ENCODE assay signal across 8 cellular contexts in the genomic region with DNA sequence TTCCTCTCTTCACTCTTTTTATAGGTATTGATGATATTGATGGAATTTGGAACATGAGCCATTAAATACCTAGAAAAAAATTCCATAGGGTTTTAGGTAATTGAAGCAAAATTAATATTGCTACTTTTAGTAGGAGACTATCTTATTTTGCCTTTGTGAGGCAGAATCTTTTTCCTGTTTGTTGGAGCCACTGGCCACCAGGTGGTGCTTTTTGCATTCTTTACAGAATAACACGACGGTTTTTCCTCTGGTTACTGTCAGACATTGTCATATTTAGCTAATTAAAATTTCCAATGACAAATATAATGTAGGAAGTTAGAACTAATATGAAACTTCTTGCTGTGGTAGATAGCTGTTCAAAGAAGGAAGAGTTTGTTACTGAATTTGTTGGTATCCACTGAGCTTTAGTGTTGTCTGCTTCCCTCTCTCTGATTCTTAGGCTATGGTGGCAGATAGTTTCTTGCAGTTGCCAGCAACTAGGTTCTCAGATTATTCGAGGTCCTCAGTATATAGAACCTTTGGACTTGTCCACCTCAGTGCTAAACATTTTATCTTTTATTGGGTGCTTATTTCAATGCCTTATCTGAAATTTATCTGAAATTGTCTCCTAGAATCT. TPM values are rescaled to one million over a fixed set of nuclear protein-coding genes. Genes with fewer than 3 reads are reported as not detected.
DNase-seq lines count a peak whose midpoint lies in the region; ATAC-seq lines count a peak whose summit lies in the region.

No MANE protein-coding gene starts in this region.

- H3K4me3 ChIP-seq in CD8-positive, alpha-beta memory T cell (ENCODE audit: low read length): no peak overlapping the region
- H3K4me3 ChIP-seq in Jurkat, Clone E6-1 (ENCODE audit: low read length): no peak overlapping the region

- no peak overlapping the region for H3K27ac ChIP-seq in CD8-positive, alpha-beta memory T cell (ENCODE audit: low read depth, low read length)

- no peaks in the 10 kb centered on the region for H3K9me3 Mint-ChIP-seq in CD8-positive, alpha-beta memory T cell
- H3K9me3 Mint-ChIP-seq in T-cell: no peaks in the 10 kb centered on the region

- peak overlapping the region in 7 of 8 donors; percentile 3 to 61 (median 30) for H3K27ac Mint-ChIP-seq in CD8-positive, alpha-beta memory T cell
- H3K27ac Mint-ChIP-seq in T-cell: peak overlapping the region in 1 of 2 donors; percentile 77

- in situ Hi-C loops in T47D (cut with HindIII; ENCODE audit: low pct_unique_long_range_greater_than_20kb, low sequenced_read_pairs): no loop called here

- CTCF ChIA-PET in CD8-positive, alpha-beta memory T cell (lab: Charles Lee): interaction anchor here (0.8 to 2.4 kb wide), 11 partner anchors 9 to 150 kb away, joined by 3 to 10 read pairs (median 6); a partner anchor contains a TSS
- CTCF ChIA-PET in T-cell (lab: Charles Lee): interaction anchor here (0.6 to 5.1 kb wide), 36 partner anchors 8 to 155 kb away, joined by 3 to 79 read pairs (median 5); a partner anchor contains a TSS

- H3K4me1 ChIP-seq in CD8-positive, alpha-beta memory T cell (ENCODE audit: insufficient read depth, low read length): no peaks in the 10 kb centered on the region

- no peaks in the 10 kb centered on the region for H3K27me3 Mint-ChIP-seq in CD8-positive, alpha-beta memory T cell
- no peaks in the 10 kb centered on the region for H3K27me3 Mint-ChIP-seq in T-cell

- no peaks in the 10 kb centered on the region for H3K9me3 ChIP-seq in CD8-positive, alpha-beta memory T cell (ENCODE audit: low read length)

- peaks cover 4% of the 10 kb centered on the region for H3K36me3 ChIP-seq in CD8-positive, alpha-beta memory T cell (ENCODE audit: insufficient read depth, low read length)

- no peak overlapping the region for H3K4me3 Mint-ChIP-seq in CD8-positive, alpha-beta memory T cell
- H3K4me3 Mint-ChIP-seq in T-cell: no peak overlapping the region

- no peaks in the 10 kb centered on the region for H3K27me3 ChIP-seq in CD8-positive, alpha-beta memory T cell (ENCODE audit: insufficient read depth, low read length, poor library complexity, severe bottlenecking)

- POLR2A ChIA-PET in CD8-positive, alpha-beta memory T cell (lab: Charles Lee): no interaction called here
- POLR2A ChIA-PET in T-cell (lab: Charles Lee): interaction anchor here (0.5 to 1.5 kb wide), 9 partner anchors 9 to 116 kb away, joined by 3 to 9 read pairs (median 5); a partner anchor contains a TSS

- peak; percentile 10 to 58 (median 15) for DNase-seq in CD8-positive, alpha-beta memory T cell
- peak; percentile 27 for DNase-seq in Jurkat, Clone E6-1 (ENCODE audit: low read depth, low spot score)
- DNase-seq in T-cell (peak in 31 of 34 experiments; percentile 2 to 62 (median 41)), T47D (ENCODE audit: low read depth in 1 of 2, low spot score in 1 of 2) (peak; percentile 28 to 68), kidney tubule cell (ENCODE audit: low spot score) (peak; percentile 44), SKM-1 (lab: John Stamatoyannopoulos, UW; ENCODE audit: unreplicated experiment) (no peak)
- DNase-seq in stimulated activated CD8-positive, alpha-beta memory T cell treated with anti-CD3 and anti-CD28 coated beads, Interleukin-15, amount 100 ng/mL, for 1 hour (ENCODE audit: low read depth): peak; percentile 15

- H3K36me3 Mint-ChIP-seq in CD8-positive, alpha-beta memory T cell: peaks cover 0 to 63% (median 14%) of the 10 kb centered on the region in 3 donors
- peaks cover 25% of the 10 kb centered on the region for H3K36me3 Mint-ChIP-seq in T-cell

- H3K4me1 Mint-ChIP-seq in CD8-positive, alpha-beta memory T cell: peaks cover 6 to 18% (median 13%) of the 10 kb centered on the region in 3 donors
- H3K4me1 Mint-ChIP-seq in T-cell: peaks cover 9 to 18% (median 10%) of the 10 kb centered on the region in 3 donors

- ATAC-seq in GM18907 (IDR thresholded peaks at IDR 0.05; ENCODE audit: unreplicated experiment) (peak; percentile 66), T-cell (replicated peaks in 1 of 4) (peak in 2 of 4 experiments; percentile 43 to 58)

RNA-seq across cellular contexts. Expression of a gene that starts 25.7 kb away (rescaled TPM):
- 100 to 1,000 TPM; 100 to 106 TPM for total RNA-seq in CD8-positive, alpha-beta memory T cell
- polyA plus RNA-seq in CD8-positive, alpha-beta memory T cell: 39.3 TPM
- polyA plus RNA-seq in Jurkat, Clone E6-1 (2012; ENCODE audit: insufficient read depth, insufficient read length): 29.9 TPM
- total RNA-seq in T-cell: 10 to 100 TPM; 55.3 to 65.2 (median 63.6) TPM

RNA-seq across cellular contexts. Expression of a gene that starts 59.2 kb away (rescaled TPM):
- total RNA-seq in CD8-positive, alpha-beta memory T cell: 10 to 100 TPM; 38.1 to 39.5 TPM
- polyA plus RNA-seq in CD8-positive, alpha-beta memory T cell: 36.6 TPM
- polyA plus RNA-seq in Jurkat, Clone E6-1 (2012; ENCODE audit: insufficient read depth, insufficient read length): 41.1 TPM
- total RNA-seq in T-cell: 10 to 100 TPM; 63.8 to 85.9 (median 71.3) TPM
